In the genomic region with DNA sequence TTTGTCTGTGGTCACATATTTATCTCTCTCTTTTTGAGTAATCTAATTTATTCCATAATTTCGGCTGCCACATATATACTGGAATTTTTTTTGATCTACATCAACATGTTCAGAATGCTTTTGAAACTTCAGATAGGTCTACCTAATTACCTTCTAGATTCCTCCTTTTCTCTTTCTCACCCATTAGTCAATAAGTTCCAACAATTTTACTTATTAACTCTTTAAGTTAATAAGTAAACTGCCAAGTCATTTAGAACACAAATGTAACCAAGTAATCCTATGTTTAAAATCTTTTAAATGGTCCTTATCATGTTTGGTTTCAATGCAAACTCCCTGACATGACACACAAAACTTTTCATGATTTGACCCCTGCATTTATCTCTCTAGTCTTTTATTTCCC, we compare ENCODE assay signal across 1 cellular context.
TF ChIP-seq lines count a peak whose summit lies in the region.

No MANE protein-coding gene starts in this region.

TF ChIP-seq in GM12878, 131 proteins besides CTCF, POLR2A, EP300 and RAD21 (continued from another document):
- TF ChIP-seq, protein P1, sequence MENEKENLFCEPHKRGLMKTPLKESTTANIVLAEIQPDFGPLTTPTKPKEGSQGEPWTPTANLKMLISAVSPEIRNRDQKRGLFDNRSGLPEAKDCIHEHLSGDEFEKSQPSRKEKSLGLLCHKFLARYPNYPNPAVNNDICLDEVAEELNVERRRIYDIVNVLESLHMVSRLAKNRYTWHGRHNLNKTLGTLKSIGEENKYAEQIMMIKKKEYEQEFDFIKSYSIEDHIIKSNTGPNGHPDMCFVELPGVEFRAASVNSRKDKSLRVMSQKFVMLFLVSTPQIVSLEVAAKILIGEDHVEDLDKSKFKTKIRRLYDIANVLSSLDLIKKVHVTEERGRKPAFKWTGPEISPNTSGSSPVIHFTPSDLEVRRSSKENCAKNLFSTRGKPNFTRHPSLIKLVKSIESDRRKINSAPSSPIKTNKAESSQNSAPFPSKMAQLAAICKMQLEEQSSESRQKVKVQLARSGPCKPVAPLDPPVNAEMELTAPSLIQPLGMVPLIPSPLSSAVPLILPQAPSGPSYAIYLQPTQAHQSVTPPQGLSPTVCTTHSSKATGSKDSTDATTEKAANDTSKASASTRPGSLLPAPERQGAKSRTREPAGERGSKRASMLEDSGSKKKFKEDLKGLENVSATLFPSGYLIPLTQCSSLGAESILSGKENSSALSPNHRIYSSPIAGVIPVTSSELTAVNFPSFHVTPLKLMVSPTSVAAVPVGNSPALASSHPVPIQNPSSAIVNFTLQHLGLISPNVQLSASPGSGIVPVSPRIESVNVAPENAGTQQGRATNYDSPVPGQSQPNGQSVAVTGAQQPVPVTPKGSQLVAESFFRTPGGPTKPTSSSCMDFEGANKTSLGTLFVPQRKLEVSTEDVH (IDR thresholded peaks at IDR 0.05; ENCODE audit: low read depth, partially characterized antibody): no peak
- TF ChIP-seq ZNF592 (IDR thresholded peaks at IDR 0.05) (no peak), RELB (IDR thresholded peaks at IDR 0.05; ENCODE audit: low read depth) (no peak), ZNF384 (IDR thresholded peaks at IDR 0.05; ENCODE audit: borderline replicate concordance, low read depth, low read length) (no peak), SP1 (IDR thresholded peaks at IDR 0.05; ENCODE audit: low read depth, low read length) (no peak), NFYA (IDR thresholded peaks at IDR 0.05; ENCODE audit: borderline replicate concordance, low read depth, low read length) (no peak), FOS (IDR thresholded peaks at IDR 0.05; ENCODE audit: borderline replicate concordance, extremely low read depth, insufficient read length) (no peak), PBX3 (IDR thresholded peaks at IDR 0.05; ENCODE audit: insufficient replicate concordance, low read depth, low read length) (no peak), MXI1 (IDR thresholded peaks at IDR 0.05; ENCODE audit: low read depth, low read length) (no peak), CBX3 (IDR thresholded peaks at IDR 0.05; ENCODE audit: borderline replicate concordance, low read depth) (no peak), IKZF1 (conservative IDR thresholded peaks at IDR 0.05) (no peak)
- TF ChIP-seq, protein P2, sequence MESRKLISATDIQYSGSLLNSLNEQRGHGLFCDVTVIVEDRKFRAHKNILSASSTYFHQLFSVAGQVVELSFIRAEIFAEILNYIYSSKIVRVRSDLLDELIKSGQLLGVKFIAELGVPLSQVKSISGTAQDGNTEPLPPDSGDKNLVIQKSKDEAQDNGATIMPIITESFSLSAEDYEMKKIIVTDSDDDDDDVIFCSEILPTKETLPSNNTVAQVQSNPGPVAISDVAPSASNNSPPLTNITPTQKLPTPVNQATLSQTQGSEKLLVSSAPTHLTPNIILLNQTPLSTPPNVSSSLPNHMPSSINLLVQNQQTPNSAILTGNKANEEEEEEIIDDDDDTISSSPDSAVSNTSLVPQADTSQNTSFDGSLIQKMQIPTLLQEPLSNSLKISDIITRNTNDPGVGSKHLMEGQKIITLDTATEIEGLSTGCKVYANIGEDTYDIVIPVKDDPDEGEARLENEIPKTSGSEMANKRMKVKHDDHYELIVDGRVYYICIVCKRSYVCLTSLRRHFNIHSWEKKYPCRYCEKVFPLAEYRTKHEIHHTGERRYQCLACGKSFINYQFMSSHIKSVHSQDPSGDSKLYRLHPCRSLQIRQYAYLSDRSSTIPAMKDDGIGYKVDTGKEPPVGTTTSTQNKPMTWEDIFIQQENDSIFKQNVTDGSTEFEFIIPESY (IDR thresholded peaks at IDR 0.05): no peak
TF ChIP-seq in GM12878: peak in this region for 0.
